In genomic region chr11:47766363-47767227, GRCh38 we compare ENCODE assay signal across 8 cellular contexts. TPM values are rescaled to one million over a fixed set of nuclear protein-coding genes. Genes with fewer than 3 reads are reported as not detected.
A peak's percentile ranks its signal among the peaks of the same experiment; 100 is the strongest.
DNase-seq lines count a peak whose midpoint lies in the region; ATAC-seq and FAIRE-seq lines count a peak whose summit lies in the region.

No MANE protein-coding gene starts in this region.

- no peak for FAIRE-seq in frontal cortex (lab: Jason Lieb, UNC)

- peak; percentile 24 for ATAC-seq in HG03442 (IDR thresholded peaks at IDR 0.05; ENCODE audit: unreplicated experiment)

- H3K27ac ChIP-seq in substantia nigra (ENCODE audit: low read depth, low read length, poor library complexity, severe bottlenecking) = peak overlapping the region; percentile 90

- DNase-seq in C1 segment of cervical spinal cord (lab: John Stamatoyannopoulos, UW) = peak in 13 of 14 donors; percentile 21 to 84 (median 73)
- peak; percentile 7 for DNase-seq in GM19238 (ENCODE audit: insufficient read length, low spot score)
- peak; percentile 61 for DNase-seq in RPMI7951 (ENCODE audit: low read depth)
- peak; percentile 57 for DNase-seq in activated gamma-delta T cell treated with anti-CD3 and anti-CD28 coated beads, Interleukin-2, amount 50 U/mL, for 16 hours (ENCODE audit: low read depth)
- DNase-seq in frontal cortex (ENCODE audit: low spot score in 2 of 2) = peak; percentile 14 to 15
- DNase-seq in nucleus accumbens (lab: John Stamatoyannopoulos, UW) = peak in 51 of 56 donors; percentile 6 to 82 (median 51)
- peak in 47 of 49 donors; percentile 7 to 93 (median 48) for DNase-seq in substantia nigra (lab: John Stamatoyannopoulos, UW)

RNA-seq across cellular contexts. Expression of gene FNBP4, which starts 0.5 kb away (rescaled TPM):
- 24.0 and 27.0 TPM in 2 replicates for total RNA-seq in RPMI7951 (2014; rRNA removed; shearing (Covaris generic))
- 79.5 TPM for total RNA-seq in frontal cortex

RNA-seq across cellular contexts. Expression of gene AGBL2, which starts 51.4 kb away (rescaled TPM):
- 0.29 and 0.48 TPM in 2 replicates for total RNA-seq in RPMI7951 (2014; rRNA removed; shearing (Covaris generic))
- total RNA-seq in frontal cortex = 0.41 TPM

Comparison
In these comparisons a context has a peak if more than half of its experiments do, and no peak if none do; other contexts are left out.
1. Peak in every context shown above with its lines: DNase-seq, ATAC-seq and H3K27ac ChIP-seq.
2. DNase-seq: peak in every context shown above with its lines; median percentile 73 in C1 segment of cervical spinal cord; 61 in RPMI7951; 57 in activated gamma-delta T cell treated with anti-CD3 and anti-CD28 coated beads, Interleukin-2, amount 50 U/mL, for 16 hours; 51 in nucleus accumbens; 48 in substantia nigra; 14 in frontal cortex; 7 in GM19238.